Comparison of ENCODE assay signal across 8 cellular contexts in genomic region chr1:15758537-15758936, GRCh38. TPM values are rescaled to one million over a fixed set of nuclear protein-coding genes. Genes with fewer than 3 reads are reported as not detected.
DNase-seq lines count a peak whose midpoint lies in the region; ATAC-seq and TF ChIP-seq lines count a peak whose summit lies in the region.

FBLIM1 (plus strand) TSS chr1:15758795; CDS start chr1:15764984, 6,189 bp downstream.

- H3K27me3 ChIP-seq in left lung: peaks cover 14 to 76% of the 10 kb centered on the region in 2 donors
- H3K27me3 ChIP-seq in subcutaneous abdominal adipose tissue (ENCODE audit: control insufficient read depth in 5 of 5, insufficient read depth in 4 of 5, low read length in 5 of 5): peaks cover 0 to 16% (median 8%) of the 10 kb centered on the region in 5 donors

- H3K4me1 ChIP-seq in left lung (peaks cover 11 to 31% of the 10 kb centered on the region in 2 donors), subcutaneous abdominal adipose tissue (ENCODE audit: control insufficient read depth in 5 of 5, insufficient read depth in 5 of 5, low read length in 5 of 5) (peaks cover 6 to 45% (median 29%) of the 10 kb centered on the region in 5 donors)

- H3K36me3 ChIP-seq in left lung (no peaks in the 10 kb centered on the region), subcutaneous abdominal adipose tissue (ENCODE audit: control insufficient read depth in 5 of 5, insufficient read depth in 5 of 5, low read length in 5 of 5) (no peaks in the 10 kb centered on the region)

- peak; percentile 24 for DNase-seq in stimulated activated CD4-positive, alpha-beta T cell treated with anti-CD3 and anti-CD28 coated beads, Interleukin-4, amount 100 ng/mL, for 1 hour
- no peak for DNase-seq in stimulated activated CD4-positive, alpha-beta T cell treated with anti-CD3 and anti-CD28 coated beads, Interleukin-2, amount 100 ng/mL, for 48 hours
- no peak for DNase-seq in choroid plexus epithelial cell (ENCODE audit: low read depth)
- DNase-seq in left lung: no peak
- DNase-seq in effector CD4-positive, alpha-beta T cell: no peak
- no peak for DNase-seq in SHP77 treated with DMSO at 0.1 percent for 48 hours (lab: John Stamatoyannopoulos, UW)

- H3K4me3 ChIP-seq in choroid plexus epithelial cell (ENCODE audit: low read depth, low read length) (peak within 1 kb of the TSS; percentile 78), left lung (peak within 1 kb of the TSS; percentile 45 to 61), subcutaneous abdominal adipose tissue (ENCODE audit: low read depth in 1 of 5, low read length in 5 of 5) (peak within 1 kb of the TSS in 4 of 5 donors; percentile 48 to 65 (median 58))

- H3K27ac ChIP-seq in left lung (peak within 1 kb of the TSS; percentile 52 to 65), subcutaneous abdominal adipose tissue (ENCODE audit: low read depth, low read length) (no peak within 1 kb of the TSS)

- ATAC-seq in left lung: peak; percentile 46
- no peak for ATAC-seq in HG03439 (IDR thresholded peaks at IDR 0.05; ENCODE audit: unreplicated experiment)

- intact Hi-C loops in left lung (cut with DNase I): no loop called here

- H3K9ac ChIP-seq in subcutaneous abdominal adipose tissue (ENCODE audit: low read length in 5 of 5): peak within 1 kb of the TSS in 4 of 5 donors; percentile 30 to 76 (median 56)

- H3K9me3 ChIP-seq in left lung (no peaks in the 10 kb centered on the region), subcutaneous abdominal adipose tissue (ENCODE audit: control insufficient read depth in 5 of 5, low read length in 5 of 5) (no peaks in the 10 kb centered on the region)

- TF ChIP-seq CTCF in choroid plexus epithelial cell (conservative IDR thresholded peaks at IDR 0.05; ENCODE audit: low read depth, low read length) (no peak), left lung (IDR thresholded peaks at IDR 0.05) (no peak)

RNA-seq across cellular contexts. Expression of gene FBLIM1, which starts in this region (rescaled TPM):
- 10 to 100 TPM; 52.3 to 57.1 TPM for total RNA-seq in left lung
